Comparison of ENCODE assay signal across 16 cellular contexts in the genomic region with DNA sequence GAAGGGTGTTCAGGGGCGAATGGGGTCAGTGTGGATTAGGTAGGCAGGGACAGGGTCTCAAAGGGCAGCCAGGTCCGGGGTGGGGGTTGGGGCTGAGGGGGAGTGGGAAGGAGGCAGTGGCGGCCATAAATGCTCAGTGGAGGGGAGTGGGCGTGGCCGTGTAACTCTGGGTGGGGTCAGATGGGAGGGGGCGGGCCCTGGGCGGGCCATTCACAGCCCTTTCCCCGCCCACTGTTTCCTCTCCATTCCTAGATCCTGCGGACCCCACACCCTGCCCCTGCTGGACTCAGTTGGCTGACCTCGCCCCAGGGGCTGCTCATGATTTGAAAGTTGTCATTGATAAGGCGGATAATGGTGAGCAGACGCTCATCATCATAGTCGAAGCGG. TPM values are rescaled to one million over a fixed set of nuclear protein-coding genes. Genes with fewer than 3 reads are reported as not detected.
DNase-seq lines count a peak whose midpoint lies in the region; ATAC-seq and TF ChIP-seq lines count a peak whose summit lies in the region.
"Not testable (repeated sequence)": the region's sequence is repeated elsewhere in the genome, so short reads cannot be mapped to it uniquely, and the experiment has no call there.
"Had no signal": no experiment of that assay in that cellular context is flagged by ENCODE, and none has a peak within 500 bp of the region (broad histone marks: within the 10 kb centered on the region; RNA-seq: fewer than 3 reads in every experiment).

No MANE protein-coding gene starts in this region.

- H3K9me3 ChIP-seq in CD8-positive, alpha-beta T cell (ENCODE audit: low read length); testis: not testable (repeated sequence)

- not testable (repeated sequence) for ATAC-seq in CD8-positive, alpha-beta T cell
- ATAC-seq in T-cell (replicated peaks in 1 of 4) = peak in 1 of 4 experiments; percentile 1
- peak in 2 of 3 donors; percentile 1 to 2 for ATAC-seq in natural killer cell

- TF ChIP-seq POLR2A in testis (IDR thresholded peaks at IDR 0.05) = not testable (repeated sequence)

- POLR2A ChIA-PET in CD8-positive, alpha-beta T cell (lab: Charles Lee) = not testable (repeated sequence)
- POLR2A ChIA-PET in T-cell (lab: Charles Lee) = interaction anchor here in 1 of 2 donors (0.6 kb wide), 1 partner anchor 80 kb away, joined by 4 read pairs; no protein-coding TSS in a partner anchor

- H3K36me3 ChIP-seq in CD8-positive, alpha-beta T cell (ENCODE audit: insufficient read depth, low read length); testis (ENCODE audit: low read depth, missing control alignments): not testable (repeated sequence)

- H3K4me3 Mint-ChIP-seq in CD8-positive, alpha-beta T cell = peak overlapping the region; percentile 58
- peak overlapping the region in 2 of 3 donors; percentile 14 to 56 for H3K4me3 Mint-ChIP-seq in T-cell
- peak overlapping the region; percentile 32 for H3K4me3 Mint-ChIP-seq in activated CD4-positive, alpha-beta T cell treated with anti-CD3 and anti-CD28 coated beads, Interleukin-2, amount 10 ng/mL, durations not matched to agents 24 days and 14 days
- not testable (repeated sequence) for H3K4me3 Mint-ChIP-seq in activated naive CD4-positive, alpha-beta T cell treated with anti-CD3 and anti-CD28 coated beads, Interleukin-2, amount 10 ng/mL, durations not matched to agents 7 days and 5 days; dendritic cell treated with granulocyte-macrophage colony-stimulating factor and Interleukin-4, amounts not matched to agents 40 ng/mL and 50 ng/mL, for 4 days
- peak overlapping the region; percentile 48 for H3K4me3 Mint-ChIP-seq in natural killer cell

- H3K27me3 Mint-ChIP-seq in CD8-positive, alpha-beta T cell (ENCODE audit: low read depth); T-cell; activated CD4-positive, alpha-beta T cell treated with anti-CD3 and anti-CD28 coated beads, Interleukin-2, amount 10 ng/mL, durations not matched to agents 24 days and 14 days; activated naive CD4-positive, alpha-beta T cell treated with anti-CD3 and anti-CD28 coated beads, Interleukin-2, amount 10 ng/mL, durations not matched to agents 7 days and 5 days; dendritic cell treated with granulocyte-macrophage colony-stimulating factor and Interleukin-4, amounts not matched to agents 40 ng/mL and 50 ng/mL, for 4 days; natural killer cell (ENCODE audit: low read depth in 2 of 2): not testable (repeated sequence)

- H3K27ac Mint-ChIP-seq in CD8-positive, alpha-beta T cell = peak overlapping the region; percentile 94
- H3K27ac Mint-ChIP-seq in T-cell (peak overlapping the region; percentile 88 to 90), natural killer cell (peak overlapping the region; percentile 85 to 92)
- H3K27ac Mint-ChIP-seq in activated CD4-positive, alpha-beta T cell treated with anti-CD3 and anti-CD28 coated beads, Interleukin-2, amount 10 ng/mL, durations not matched to agents 24 days and 14 days = not testable (repeated sequence)
- peak overlapping the region; percentile 84 for H3K27ac Mint-ChIP-seq in activated naive CD4-positive, alpha-beta T cell treated with anti-CD3 and anti-CD28 coated beads, Interleukin-2, amount 10 ng/mL, durations not matched to agents 7 days and 5 days
- peak overlapping the region; percentile 74 for H3K27ac Mint-ChIP-seq in dendritic cell treated with granulocyte-macrophage colony-stimulating factor and Interleukin-4, amounts not matched to agents 40 ng/mL and 50 ng/mL, for 4 days

- TF ChIP-seq CTCF in CD8-positive, alpha-beta T cell (IDR thresholded peaks at IDR 0.05); natural killer cell (IDR thresholded peaks at IDR 0.05); testis (IDR thresholded peaks at IDR 0.05): not testable (repeated sequence)

- not testable (repeated sequence) for H3K27me3 ChIP-seq in CD8-positive, alpha-beta T cell (ENCODE audit: insufficient read depth, low read length); testis

- not testable (repeated sequence) for H3K4me3 ChIP-seq in CD8-positive, alpha-beta T cell (ENCODE audit: low read depth, low read length); testis

- H3K4me1 Mint-ChIP-seq in CD8-positive, alpha-beta T cell (ENCODE audit: low read depth) = peaks cover 24% of the 10 kb centered on the region
- H3K4me1 Mint-ChIP-seq in T-cell = peaks cover 25 to 45% (median 29%) of the 10 kb centered on the region in 3 donors
- H3K4me1 Mint-ChIP-seq in activated CD4-positive, alpha-beta T cell treated with anti-CD3 and anti-CD28 coated beads, Interleukin-2, amount 10 ng/mL, durations not matched to agents 24 days and 14 days = peaks cover 18% of the 10 kb centered on the region
- H3K4me1 Mint-ChIP-seq in activated naive CD4-positive, alpha-beta T cell treated with anti-CD3 and anti-CD28 coated beads, Interleukin-2, amount 10 ng/mL, durations not matched to agents 7 days and 5 days = peaks cover 29% of the 10 kb centered on the region
- H3K4me1 Mint-ChIP-seq in dendritic cell treated with granulocyte-macrophage colony-stimulating factor and Interleukin-4, amounts not matched to agents 40 ng/mL and 50 ng/mL, for 4 days (ENCODE audit: low read depth) = peaks cover 55% of the 10 kb centered on the region
- peaks cover 41 to 59% of the 10 kb centered on the region in 2 donors for H3K4me1 Mint-ChIP-seq in natural killer cell

- DNase-seq in CD8-positive, alpha-beta T cell; T-cell; activated CD4-positive, alpha-beta T cell treated with anti-CD3 and anti-CD28 coated beads, Interleukin-2, amount 10 ng/mL, durations not matched to agents 24 days and 14 days; activated naive CD4-positive, alpha-beta T cell treated with anti-CD3 and anti-CD28 coated beads, Interleukin-2, amount 10 ng/mL, durations not matched to agents 7 days and 5 days; natural killer cell: not testable (repeated sequence)
- DNase-seq in testis = peak; percentile 15

- WGBS in testis, 2 donors = 57 to 61% methylated on average over 8 to 12 of the region's 14 CpGs

- CTCF ChIA-PET in CD8-positive, alpha-beta T cell (lab: Charles Lee); activated naive CD4-positive, alpha-beta T cell treated with anti-CD3 and anti-CD28 coated beads, Interleukin-2, amount 10 ng/mL, durations not matched to agents 7 days and 5 days (lab: Charles Lee): not testable (repeated sequence)
- CTCF ChIA-PET in T-cell (lab: Charles Lee) = interaction anchor here in 1 of 2 donors (0.6 kb wide), 1 partner anchor 12 kb away, joined by 5 read pairs; no protein-coding TSS in a partner anchor

- peak overlapping the region; percentile 48 for H3K27ac ChIP-seq in CD8-positive, alpha-beta T cell (ENCODE audit: low read depth, low read length)
- H3K27ac ChIP-seq in testis = not testable (repeated sequence)

- H3K4me1 ChIP-seq in CD8-positive, alpha-beta T cell (ENCODE audit: insufficient read depth, low read length) = peaks cover 26% of the 10 kb centered on the region
- H3K4me1 ChIP-seq in testis = peaks cover 40% of the 10 kb centered on the region

- not testable (repeated sequence) for H3K36me3 Mint-ChIP-seq in CD8-positive, alpha-beta T cell; natural killer cell
- H3K36me3 Mint-ChIP-seq in T-cell = peaks cover 24% of the 10 kb centered on the region
- peaks cover 16% of the 10 kb centered on the region for H3K36me3 Mint-ChIP-seq in activated CD4-positive, alpha-beta T cell treated with anti-CD3 and anti-CD28 coated beads, Interleukin-2, amount 10 ng/mL, durations not matched to agents 24 days and 14 days (ENCODE audit: low read depth)
- H3K36me3 Mint-ChIP-seq in activated naive CD4-positive, alpha-beta T cell treated with anti-CD3 and anti-CD28 coated beads, Interleukin-2, amount 10 ng/mL, durations not matched to agents 7 days and 5 days = peaks cover 19% of the 10 kb centered on the region
- H3K36me3 Mint-ChIP-seq in dendritic cell treated with granulocyte-macrophage colony-stimulating factor and Interleukin-4, amounts not matched to agents 40 ng/mL and 50 ng/mL, for 4 days (ENCODE audit: low read depth) = peaks cover 22% of the 10 kb centered on the region

- intact Hi-C loops in CD8-positive, alpha-beta T cell (cut with DNase I, micrococcal nuclease) = loop anchor here in 1 of 2 experiments (2.0 to 10.0 kb wide), 4 partner anchors 51 to 436 kb away; no protein-coding TSS in a partner anchor
- intact Hi-C loops in activated CD4-positive, alpha-beta T cell treated with anti-CD3 and anti-CD28 coated beads, Interleukin-2, amount 10 ng/mL, durations not matched to agents 24 days and 14 days (cut with micrococcal nuclease); dendritic cell treated with granulocyte-macrophage colony-stimulating factor and Interleukin-4, amounts not matched to agents 40 ng/mL and 50 ng/mL, for 4 days (cut with micrococcal nuclease); testis (cut with DNase I; ENCODE audit: low total_unique reads): not testable (repeated sequence)
- intact Hi-C loops in natural killer cell (cut with micrococcal nuclease) = loop anchor here (1.0 to 10.0 kb wide), 5 partner anchors 28 to 478 kb away; partner anchors contain the start of gene HNRNPUL1

- not testable (repeated sequence) for H3K9me3 Mint-ChIP-seq in CD8-positive, alpha-beta T cell; T-cell; activated naive CD4-positive, alpha-beta T cell treated with anti-CD3 and anti-CD28 coated beads, Interleukin-2, amount 10 ng/mL, durations not matched to agents 7 days and 5 days; dendritic cell treated with granulocyte-macrophage colony-stimulating factor and Interleukin-4, amounts not matched to agents 40 ng/mL and 50 ng/mL, for 4 days; natural killer cell
- H3K9me3 Mint-ChIP-seq in activated CD4-positive, alpha-beta T cell treated with anti-CD3 and anti-CD28 coated beads, Interleukin-2, amount 10 ng/mL, durations not matched to agents 24 days and 14 days = peaks cover 15% of the 10 kb centered on the region

RNA-seq across cellular contexts. Expression of gene CYP2A6, which starts 23.9 kb away (rescaled TPM):
- total RNA-seq in CD8-positive, alpha-beta T cell = not detected
- total RNA-seq in T-cell = 1 to 10 TPM in 1 of 5 donors, under 1 TPM in 2, not detected in 2; 0.59 to 1.1 (median 0.66) TPM
- not detected in 2 replicates for total RNA-seq in activated CD4-positive, alpha-beta T cell treated with anti-CD3 and anti-CD28 coated beads, Interleukin-2, amount 10 ng/mL, durations not matched to agents 24 days and 14 days
- total RNA-seq in natural killer cell = not detected
- not detected for total RNA-seq in testis
- polyA plus RNA-seq in testis (ENCODE audit: insufficient read depth, low read depth, low replicate concordance) = not detected
- total RNA-seq: A673, Daoy, G401, HT-29, NCI-H460, PC-9, Right ventricle myocardium inferior, RPMI7951, SJCRH30 had no signal

RNA-seq across cellular contexts. Expression of gene EGLN2, which starts 27.3 kb away (rescaled TPM):
- total RNA-seq in CD8-positive, alpha-beta T cell = 100 to 1,000 TPM; 137 to 138 TPM
- total RNA-seq in T-cell (100 to 1,000 TPM; 150 to 234 (median 224) TPM), natural killer cell (100 to 1,000 TPM; 104 to 156 (median 151) TPM), testis (100 to 1,000 TPM; 245 to 260 TPM)
- total RNA-seq in activated CD4-positive, alpha-beta T cell treated with anti-CD3 and anti-CD28 coated beads, Interleukin-2, amount 10 ng/mL, durations not matched to agents 24 days and 14 days = 88.9 and 94.4 TPM in 2 replicates
- polyA plus RNA-seq in testis (ENCODE audit: insufficient read depth, low read depth, low replicate concordance) = 489 TPM

RNA-seq across cellular contexts. Expression of gene RAB4B, which starts 48.3 kb away (rescaled TPM):
- 10 to 100 TPM; 19.9 to 21.3 TPM for total RNA-seq in CD8-positive, alpha-beta T cell
- 10 to 100 TPM; 42.4 to 77.9 (median 63.2) TPM for total RNA-seq in T-cell
- total RNA-seq in activated CD4-positive, alpha-beta T cell treated with anti-CD3 and anti-CD28 coated beads, Interleukin-2, amount 10 ng/mL, durations not matched to agents 24 days and 14 days = 36.3 and 41.0 TPM in 2 replicates
- total RNA-seq in natural killer cell = 10 to 100 TPM; 97.8 to 99.8 (median 98.6) TPM
- total RNA-seq in testis = 10 to 100 TPM; 44.7 to 49.3 TPM
- polyA plus RNA-seq in testis (ENCODE audit: insufficient read depth, low read depth, low replicate concordance) = 46.7 TPM

RNA-seq across cellular contexts. Expression of gene MIA, which starts 51.0 kb away (rescaled TPM):
- not detected for total RNA-seq in CD8-positive, alpha-beta T cell
- 1 to 10 TPM in 4 of 5 donors, not detected in 1; 1.5 to 5.2 (median 4.1) TPM for total RNA-seq in T-cell
- total RNA-seq in activated CD4-positive, alpha-beta T cell treated with anti-CD3 and anti-CD28 coated beads, Interleukin-2, amount 10 ng/mL, durations not matched to agents 24 days and 14 days = 0.56 TPM in 1 of 2 replicates, not detected in the other
- total RNA-seq in natural killer cell = not detected
- total RNA-seq in testis = 1 to 10 TPM; 2.4 to 2.8 TPM
- polyA plus RNA-seq in testis (ENCODE audit: insufficient read depth, low read depth, low replicate concordance) = 2.9 TPM
- total RNA-seq: Daoy, G401, NCI-H460, Right ventricle myocardium inferior, SJCRH30 had no signal

RNA-seq across cellular contexts. Expression of gene CYP2A7, which starts 55.7 kb away (rescaled TPM):
- not detected for total RNA-seq in CD8-positive, alpha-beta T cell
- total RNA-seq in T-cell (not detected), natural killer cell (not detected), testis (1 to 10 TPM in 1 of 2 donors, not detected in 1; 1.1 TPM)
- total RNA-seq in activated CD4-positive, alpha-beta T cell treated with anti-CD3 and anti-CD28 coated beads, Interleukin-2, amount 10 ng/mL, durations not matched to agents 24 days and 14 days = not detected in 2 replicates
- not detected for polyA plus RNA-seq in testis (ENCODE audit: insufficient read depth, low read depth, low replicate concordance)
- total RNA-seq: A673, Daoy, G401, HT-29, NCI-H460, PC-9, Right ventricle myocardium inferior, RPMI7951, SJCRH30 had no signal
